25 cellular contexts compared by ENCODE assay signal in genomic region chr15:36053746-36054145, GRCh38.
DNase-seq lines count a peak whose midpoint lies in the region; ATAC-seq, FAIRE-seq and TF ChIP-seq lines count a peak whose summit lies in the region.
"Had no signal": no experiment of that assay in that cellular context is flagged by ENCODE, and none has a peak within 500 bp of the region (broad histone marks: within the 10 kb centered on the region; RNA-seq: fewer than 3 reads in every experiment).

No MANE protein-coding gene starts in this region.

- peaks cover 23% of the 10 kb centered on the region for H3K4me1 Mint-ChIP-seq in glutamatergic neuron (ENCODE audit: low read depth, unreplicated experiment)

- H4K5ac ChIP-seq in IMR-90 (ENCODE audit: low read depth, low read length), result no peak overlapping the region

- no peak for TF ChIP-seq POLR2A in IMR-90 (IDR thresholded peaks at IDR 0.05; ENCODE audit: low read depth, low read length)

- no peaks in the 10 kb centered on the region for H3K36me3 Mint-ChIP-seq in glutamatergic neuron (ENCODE audit: unreplicated experiment)

- H3K27ac ChIP-seq in IMR-90 (ENCODE audit: insufficient read depth, low read length), result no peak overlapping the region
- H3K27ac ChIP-seq: SJSA1 had no signal

- H4K91ac ChIP-seq in IMR-90 (ENCODE audit: insufficient read depth, low read depth, low read length), result no peak overlapping the region

- H3K9me3 ChIP-seq in IMR-90 (ENCODE audit: control insufficient read depth, insufficient read depth, low read length), result no peaks in the 10 kb centered on the region
- H3K9me3 ChIP-seq: MG63, SJSA1 had no signal

- H2BK120ac ChIP-seq in IMR-90 (ENCODE audit: low read depth, low read length), result no peak overlapping the region

- CTCF ChIA-PET in IMR-90 (lab: Yijun Ruan, JAX), result no interaction called here

- H3K27me3 Mint-ChIP-seq in glutamatergic neuron (ENCODE audit: unreplicated experiment), result no peaks in the 10 kb centered on the region
- H3K27me3 Mint-ChIP-seq: CD4-positive, alpha-beta T cell had no signal

- dilution Hi-C loops in IMR-90 (cut with HindIII; ENCODE audit: low sequenced_read_pairs, unreplicated experiment), result no loop called here

- ATAC-seq in IMR-90 (ENCODE audit: low read depth), result no peak; the same call in 1 of the 2 replicates
- ATAC-seq: Panc1, Right ventricle myocardium inferior had no signal

- H3K4ac ChIP-seq in IMR-90 (ENCODE audit: low read depth, low read length), result no peak overlapping the region

- no peak overlapping the region for H2AK5ac ChIP-seq in IMR-90 (ENCODE audit: low read depth, low read length)

- no peaks in the 10 kb centered on the region for H3K79me1 ChIP-seq in IMR-90 (ENCODE audit: low read depth in 1 of 2, low read length in 2 of 2)

- POLR2A ChIA-PET in IMR-90 (lab: Charles Lee; ENCODE audit: unreplicated experiment), result no interaction called here

- H4K8ac ChIP-seq in IMR-90 (ENCODE audit: low read depth in 2 of 2, low read length in 2 of 2), result no peak overlapping the region

- in situ Hi-C loops in Caki2 (cut with HindIII; ENCODE audit: low pct_unique_long_range_greater_than_20kb, low sequenced_read_pairs), result no loop called here
- in situ Hi-C loops in IMR-90 (cut with MboI; ENCODE audit: low sequenced_read_pairs), result no loop called here

- WGBS in IMR-90 (ENCODE audit: extremely low coverage in 2 of 2, insufficient read length in 1 of 2), 2 experiments, result no CpG with 5 or more reads among the region's 1 CpG

- no peak overlapping the region for H2BK15ac ChIP-seq in IMR-90 (ENCODE audit: low read depth, low read length)

- BruUV-seq in IMR-90 (replicated peaks; lab: Mats Ljungman, UMichigan), result no TSS peak

- TF ChIP-seq RAD21 in IMR-90 (IDR thresholded peaks at IDR 0.05; ENCODE audit: low read length), result no peak

- H3K27ac Mint-ChIP-seq in glutamatergic neuron (ENCODE audit: unreplicated experiment), result no peak overlapping the region
- H3K27ac Mint-ChIP-seq: CD4-positive, alpha-beta T cell; T-helper 1 cell treated with Interleukin-12 subunit alpha and Interleukin-12 subunit beta and Interleukin-4 antibody, amounts not matched to agents 30 μg/mL and 1 μg/mL, for 36 hours had no signal

- H3K56ac ChIP-seq in IMR-90 (ENCODE audit: extremely low read depth, insufficient read depth, low read length), result no peak overlapping the region

- H2AK9ac ChIP-seq in IMR-90 (replicated peaks; ENCODE audit: low read depth, low read length, poor library complexity), result no peak overlapping the region

- H3K9me1 ChIP-seq in IMR-90 (ENCODE audit: insufficient read depth, low read length), result no peaks in the 10 kb centered on the region

- no peak overlapping the region for H3K18ac ChIP-seq in IMR-90 (ENCODE audit: low read depth, low read length)

- no peak for FAIRE-seq in bronchial epithelial cell (lab: Jason Lieb, UNC)
- FAIRE-seq: H1 had no signal

- H3K27me3 ChIP-seq in IMR-90 (ENCODE audit: control insufficient read depth, insufficient read depth, low read length) (no peaks in the 10 kb centered on the region), bronchial epithelial cell (ENCODE audit: control insufficient read depth, insufficient read depth, low read length) (no peaks in the 10 kb centered on the region)
- H3K27me3 ChIP-seq: MG63, SJSA1 had no signal

- H3K36me3 ChIP-seq in IMR-90 (ENCODE audit: control insufficient read depth, insufficient read depth, low read length), result no peaks in the 10 kb centered on the region
- H3K36me3 ChIP-seq in bronchial epithelial cell (ENCODE audit: control insufficient read depth, insufficient read depth, low read length), result no peaks in the 10 kb centered on the region
- H3K36me3 ChIP-seq: MG63, SJSA1 had no signal

- H2AFZ ChIP-seq in IMR-90 (replicated peaks; ENCODE audit: low read length, poor library complexity), result no peak overlapping the region

- H3K14ac ChIP-seq in IMR-90 (replicated peaks; ENCODE audit: low read depth, low read length), result no peak overlapping the region

- peak; percentile 5 for DNase-seq in Caki2 (ENCODE audit: low read depth)
- peak; percentile 37 for DNase-seq in IMR-90
- DNase-seq in bronchial epithelial cell (ENCODE audit: low read depth), result peak; percentile 6
- peak; percentile 33 for DNase-seq in renal cortical epithelial cell (ENCODE audit: low read depth)
- no peak for DNase-seq in NCI-H2029 (lab: John Stamatoyannopoulos, UW)
- DNase-seq in NCI-H1930 (lab: John Stamatoyannopoulos, UW), result no peak
- no peak for DNase-seq in glutamatergic neuron
- DNase-seq: Caco-2; CD4-positive, alpha-beta T cell; DND-41; GDM1; Kasumi-1; MG63; NCI-H1048; NCI-H1417 treated with DMSO at 0.1 percent for 48 hours; NCI-H187; NCI-H345; NCI-H524; NCI-H774; NK-92 treated with Interleukin-12 subunit alpha and Interleukin-12 subunit beta, amount 100 ng/mL, for 24 hours had no signal

- no peak overlapping the region for H2BK5ac ChIP-seq in IMR-90 (ENCODE audit: low read depth, low read length, poor library complexity, severe bottlenecking)

- no peaks in the 10 kb centered on the region for H4K20me1 ChIP-seq in IMR-90 (ENCODE audit: insufficient read depth, low read length)

- no peaks in the 10 kb centered on the region for H3K9me3 Mint-ChIP-seq in glutamatergic neuron (ENCODE audit: unreplicated experiment)
- H3K9me3 Mint-ChIP-seq: T-helper 1 cell treated with Interleukin-12 subunit alpha and Interleukin-12 subunit beta and Interleukin-4 antibody, amounts not matched to agents 30 μg/mL and 1 μg/mL, for 36 hours had no signal

- no peak overlapping the region for H3K9ac ChIP-seq in IMR-90 (ENCODE audit: low read depth, low read length)

- H3K4me3 ChIP-seq in IMR-90 (ENCODE audit: insufficient read depth, low read depth, low read length) (no peak overlapping the region), bronchial epithelial cell (ENCODE audit: low read depth, low read length) (no peak overlapping the region)
- H3K4me3 ChIP-seq: MG63, SJSA1 had no signal

- no peak overlapping the region for H3K23ac ChIP-seq in IMR-90 (ENCODE audit: low read depth, low read length)

- intact Hi-C loops in IMR-90 (cut with micrococcal nuclease), result no loop called here

- H2BK20ac ChIP-seq in IMR-90 (ENCODE audit: low read depth, low read length), result no peak overlapping the region

- no peak for TF ChIP-seq CTCF in IMR-90 (conservative IDR thresholded peaks at IDR 0.05; ENCODE audit: low read depth, low read length)
- no peak for TF ChIP-seq CTCF in bronchial epithelial cell (IDR thresholded peaks at IDR 0.05; ENCODE audit: insufficient read depth, low read length, severe bottlenecking)
- no peak for TF ChIP-seq CTCF in glutamatergic neuron (IDR thresholded peaks at IDR 0.05; ENCODE audit: partially characterized antibody, unreplicated experiment)

- no peaks in the 10 kb centered on the region for H3K4me1 ChIP-seq in IMR-90 (ENCODE audit: control insufficient read depth, insufficient read depth, low read length)
- H3K4me1 ChIP-seq: Caco-2, SJSA1 had no signal

- H3K4me2 ChIP-seq in IMR-90 (ENCODE audit: low read depth, low read length), result no peak overlapping the region

- no peak overlapping the region for H3K4me3 Mint-ChIP-seq in glutamatergic neuron (ENCODE audit: unreplicated experiment)
- H3K4me3 Mint-ChIP-seq: CD4-positive, alpha-beta T cell; T-helper 1 cell treated with Interleukin-12 subunit alpha and Interleukin-12 subunit beta and Interleukin-4 antibody, amounts not matched to agents 30 μg/mL and 1 μg/mL, for 36 hours had no signal

TF ChIP-seq in IMR-90, 13 proteins besides CTCF, POLR2A, EP300 and RAD21:
- no peak for TF ChIP-seq RFX5 (IDR thresholded peaks at IDR 0.05; ENCODE audit: low read depth, low read length)
- no peak for TF ChIP-seq MAFK (IDR thresholded peaks at IDR 0.05; ENCODE audit: low read depth, low read length)
- no peak for TF ChIP-seq CHD1 (IDR thresholded peaks at IDR 0.05; ENCODE audit: low read depth, low read length)
- TF ChIP-seq CEBPB (IDR thresholded peaks at IDR 0.05; ENCODE audit: low read depth, low read length), result no peak
- TF ChIP-seq, protein P1, sequence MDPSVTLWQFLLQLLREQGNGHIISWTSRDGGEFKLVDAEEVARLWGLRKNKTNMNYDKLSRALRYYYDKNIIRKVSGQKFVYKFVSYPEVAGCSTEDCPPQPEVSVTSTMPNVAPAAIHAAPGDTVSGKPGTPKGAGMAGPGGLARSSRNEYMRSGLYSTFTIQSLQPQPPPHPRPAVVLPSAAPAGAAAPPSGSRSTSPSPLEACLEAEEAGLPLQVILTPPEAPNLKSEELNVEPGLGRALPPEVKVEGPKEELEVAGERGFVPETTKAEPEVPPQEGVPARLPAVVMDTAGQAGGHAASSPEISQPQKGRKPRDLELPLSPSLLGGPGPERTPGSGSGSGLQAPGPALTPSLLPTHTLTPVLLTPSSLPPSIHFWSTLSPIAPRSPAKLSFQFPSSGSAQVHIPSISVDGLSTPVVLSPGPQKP (IDR thresholded peaks at IDR 0.05; ENCODE audit: borderline replicate concordance, low read depth, low read length), result no peak
- no peak for TF ChIP-seq MXI1 (IDR thresholded peaks at IDR 0.05; ENCODE audit: borderline replicate concordance, low read depth, low read length)
- TF ChIP-seq FOS (IDR thresholded peaks at IDR 0.05; ENCODE audit: low read depth, low read length), result no peak
- TF ChIP-seq SMC3 (IDR thresholded peaks at IDR 0.05; ENCODE audit: low read depth, low read length), result no peak
- TF ChIP-seq MAZ (IDR thresholded peaks at IDR 0.05; ENCODE audit: borderline replicate concordance, low read depth, low read length), result no peak
TF ChIP-seq in IMR-90: peak in this region for 0.

Comparison
In these comparisons a context has a peak if more than half of its experiments do, and no peak if none do; other contexts are left out.
1. DNase-seq: peak in Caki2 (single experiment), IMR-90 (single experiment), bronchial epithelial cell (single experiment) and renal cortical epithelial cell (single experiment); none in NCI-H2029 (single experiment), NCI-H1930 (0 of 2) and glutamatergic neuron (single experiment).